1 cellular context compared by ENCODE assay signal in genomic region chr12:2004113-2004929, GRCh38.
TF ChIP-seq lines count a peak whose summit lies in the region.

Gene DCP1B, minus strand, starts transcription at chr12:2004457. Its CDS starts 26 bp downstream, at chr12:2004431.

TF ChIP-seq in SK-N-SH, 30 proteins besides CTCF, POLR2A, EP300 and RAD21 (continued from another document):
- peak; percentile 87 for TF ChIP-seq ELF1 (IDR thresholded peaks at IDR 0.05)
- TF ChIP-seq RCOR1 (IDR thresholded peaks at IDR 0.05; ENCODE audit: low read length), result peak; percentile 72
- peak; percentile 58 for TF ChIP-seq CHD2 (IDR thresholded peaks at IDR 0.05; ENCODE audit: low read length, partially characterized antibody)
- TF ChIP-seq TCF12 (IDR thresholded peaks at IDR 0.05), result no peak
- TF ChIP-seq, protein P1, sequence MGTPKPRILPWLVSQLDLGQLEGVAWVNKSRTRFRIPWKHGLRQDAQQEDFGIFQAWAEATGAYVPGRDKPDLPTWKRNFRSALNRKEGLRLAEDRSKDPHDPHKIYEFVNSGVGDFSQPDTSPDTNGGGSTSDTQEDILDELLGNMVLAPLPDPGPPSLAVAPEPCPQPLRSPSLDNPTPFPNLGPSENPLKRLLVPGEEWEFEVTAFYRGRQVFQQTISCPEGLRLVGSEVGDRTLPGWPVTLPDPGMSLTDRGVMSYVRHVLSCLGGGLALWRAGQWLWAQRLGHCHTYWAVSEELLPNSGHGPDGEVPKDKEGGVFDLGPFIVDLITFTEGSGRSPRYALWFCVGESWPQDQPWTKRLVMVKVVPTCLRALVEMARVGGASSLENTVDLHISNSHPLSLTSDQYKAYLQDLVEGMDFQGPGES (IDR thresholded peaks at IDR 0.05; ENCODE audit: low read depth, low read length), result no peak
- TF ChIP-seq USF2 (IDR thresholded peaks at IDR 0.05; ENCODE audit: borderline replicate concordance, low read depth, low read length), result no peak
- TF ChIP-seq POLR2AphosphoS5 (IDR thresholded peaks at IDR 0.05; ENCODE audit: low read depth, low read length), result peak; percentile 88
